In genomic region chr1:247440001-247440620, GRCh38 we compare ENCODE assay signal across 12 cellular contexts. TPM values are rescaled to one million over a fixed set of nuclear protein-coding genes. Genes with fewer than 3 reads are reported as not detected.
DNase-seq lines count a peak whose midpoint lies in the region; ATAC-seq and TF ChIP-seq lines count a peak whose summit lies in the region.
"Had no signal": no experiment of that assay in that cellular context is flagged by ENCODE, and none has a peak within 500 bp of the region (broad histone marks: within the 10 kb centered on the region; RNA-seq: fewer than 3 reads in every experiment).

No MANE protein-coding gene starts in this region.

- no peak overlapping the region for H2AFZ ChIP-seq in SK-N-SH (ENCODE audit: low read depth)

- H3K4me3 ChIP-seq in GM12864 (ENCODE audit: low read depth, low read length) (no peak overlapping the region), SK-N-SH (ENCODE audit: low read depth in 2 of 2, low read length in 1 of 2) (no peak overlapping the region)
- H3K4me3 ChIP-seq: transverse colon had no signal

- H3K4me2 ChIP-seq in SK-N-SH = no peak overlapping the region

- WGBS in SK-N-SH (ENCODE audit: low lambda C conversion rate) = 52% methylated on average over 6 of the region's 6 CpGs

- ATAC-seq in GM19328 (IDR thresholded peaks at IDR 0.05; ENCODE audit: unreplicated experiment) (peak; percentile 98), HG02884 (IDR thresholded peaks at IDR 0.05; ENCODE audit: unreplicated experiment) (peak; percentile 98)

- DNase-seq in GM12864 (ENCODE audit: low read depth) (peak; percentile 70), NAMALWA (ENCODE audit: low spot score) (peak; percentile 46), midbrain (lab: John Stamatoyannopoulos, UW) (no peak), SK-N-SH (no peak), NCI-H446 treated with DMSO at 0.1 percent for 48 hours (lab: John Stamatoyannopoulos, UW) (no peak), T-helper 1 cell (no peak)
- DNase-seq: CD8-positive, alpha-beta memory T cell; glutamatergic neuron; transverse colon had no signal

- H3K79me2 ChIP-seq in SK-N-SH (ENCODE audit: insufficient read depth) = no peaks in the 10 kb centered on the region

- no peak for TF ChIP-seq EP300 in SK-N-SH (IDR thresholded peaks at IDR 0.05; ENCODE audit: borderline replicate concordance in 1 of 2, low read depth in 1 of 2, low read length in 1 of 2)

- POLR2A ChIA-PET in SK-N-SH (lab: Yijun Ruan, JAX) = no interaction called here

- CTCF ChIA-PET in SK-N-SH (lab: Yijun Ruan, JAX) = no interaction called here

- H3K9me3 ChIP-seq in SK-N-SH = no peaks in the 10 kb centered on the region
- H3K9me3 ChIP-seq: transverse colon had no signal

- H4K20me1 ChIP-seq in SK-N-SH (ENCODE audit: insufficient read depth) = no peaks in the 10 kb centered on the region

- H3K27ac ChIP-seq in SK-N-SH (ENCODE audit: low read depth in 2 of 2, low read length in 1 of 2) = no peak overlapping the region
- H3K27ac ChIP-seq: HL-60, transverse colon had no signal

- H3K27me3 ChIP-seq in SK-N-SH (ENCODE audit: insufficient read depth) = no peaks in the 10 kb centered on the region
- H3K27me3 ChIP-seq: transverse colon had no signal

- no peak for TF ChIP-seq RAD21 in SK-N-SH (IDR thresholded peaks at IDR 0.05; ENCODE audit: low read length)

- no peaks in the 10 kb centered on the region for H3K4me1 ChIP-seq in SK-N-SH (ENCODE audit: control insufficient read depth in 1 of 2, insufficient read depth in 2 of 2, low read depth in 1 of 2, low read length in 1 of 2)

- H3K9me2 ChIP-seq in SK-N-SH = no peaks in the 10 kb centered on the region

- no peak for TF ChIP-seq CTCF in GM12864 (IDR thresholded peaks at IDR 0.05; ENCODE audit: low read depth, low read length, missing control alignments)
- no peak for TF ChIP-seq CTCF in SK-N-SH (IDR thresholded peaks at IDR 0.05)

- no peaks in the 10 kb centered on the region for H3F3A ChIP-seq in SK-N-SH (replicated peaks; ENCODE audit: insufficient read depth)

- no peaks in the 10 kb centered on the region for H3K36me3 ChIP-seq in SK-N-SH (replicated peaks in 1 of 2; ENCODE audit: control insufficient read depth in 1 of 2, insufficient read depth in 2 of 2, low read length in 1 of 2)
- H3K36me3 ChIP-seq: transverse colon had no signal

- no peak overlapping the region for H3K9ac ChIP-seq in SK-N-SH

TF ChIP-seq in SK-N-SH, 30 proteins besides CTCF, POLR2A, EP300 and RAD21:
- no peak for TF ChIP-seq TCF12 (IDR thresholded peaks at IDR 0.05)
TF ChIP-seq in SK-N-SH: peak in this region for 0.

RNA-seq across cellular contexts. Expression of gene OR2B11, which starts 17.8 kb away (rescaled TPM):
- not detected in 2 replicates for polyA plus RNA-seq in SK-N-SH (2012; rRNA removed)
- polyA plus RNA-seq in SK-N-SH (2012; cell fraction: cytosol; rRNA removed) = not detected in 2 replicates
- not detected in 2 replicates for polyA plus RNA-seq in SK-N-SH (2012; cell fraction: nucleus; rRNA removed)
- polyA plus RNA-seq: CD8-positive, alpha-beta memory T cell had no signal

RNA-seq across cellular contexts. Expression of gene NLRP3, which starts 24.1 kb away (rescaled TPM):
- polyA plus RNA-seq in SK-N-SH (2012; rRNA removed) = 0.62 and 0.87 TPM in 2 replicates
- 0.54 and 0.85 TPM in 2 replicates for polyA plus RNA-seq in SK-N-SH (2012; cell fraction: cytosol; rRNA removed)
- polyA plus RNA-seq in SK-N-SH (2012; cell fraction: nucleus; rRNA removed) = 1.3 and 2.2 TPM in 2 replicates

Comparison
In these comparisons a context has a peak if more than half of its experiments do, and no peak if none do; other contexts are left out.
1. DNase-seq: peak in GM12864 (single experiment) and NAMALWA (single experiment); none in midbrain (single experiment), SK-N-SH (single experiment), NCI-H446 treated with DMSO at 0.1 percent for 48 hours (single experiment) and T-helper 1 cell (0 of 5).